ENCODE assay signal across 15 cellular contexts in genomic region chr11:47152126-47152952, GRCh38. TPM values are rescaled to one million over a fixed set of nuclear protein-coding genes. Genes with fewer than 3 reads are reported as not detected.
A peak's percentile ranks its signal among the peaks of the same experiment; 100 is the strongest.
DNase-seq lines count a peak whose midpoint lies in the region; ATAC-seq and TF ChIP-seq lines count a peak whose summit lies in the region.
"Had no signal": no experiment of that assay in that cellular context is flagged by ENCODE, and none has a peak within 500 bp of the region (broad histone marks: within the 10 kb centered on the region; RNA-seq: fewer than 3 reads in every experiment).

No MANE protein-coding gene starts in this region.

- H3K4me3 ChIP-seq in IMR-90 (ENCODE audit: insufficient read depth, low read depth, low read length) (no peak overlapping the region), adipocyte (ENCODE audit: low read length) (no peak overlapping the region), mesenchymal stem cell (ENCODE audit: insufficient read depth in 1 of 2, low read depth in 1 of 2, low read length in 2 of 2) (no peak overlapping the region)
- H3K4me3 ChIP-seq: coronary artery, Peyer's patch, sigmoid colon had no signal

- H2BK15ac ChIP-seq in IMR-90 (ENCODE audit: low read depth, low read length) (no peak overlapping the region), mesenchymal stem cell (ENCODE audit: low read depth, poor library complexity, severe bottlenecking) (peak overlapping the region; percentile 67)

- no peaks in the 10 kb centered on the region for H3K36me3 Mint-ChIP-seq in CD4-positive, alpha-beta T cell (ENCODE audit: low read depth)
- peaks cover 12% of the 10 kb centered on the region for H3K36me3 Mint-ChIP-seq in osteocyte (ENCODE audit: unreplicated experiment)
- H3K36me3 Mint-ChIP-seq: activated naive CD4-positive, alpha-beta T cell treated with anti-CD3 and anti-CD28 coated beads, Interleukin-2, amount 10 ng/mL, durations not matched to agents 7 days and 5 days had no signal

- H3K4ac ChIP-seq in IMR-90 (ENCODE audit: low read depth, low read length) (0 out of 2 replicates have a peak overlapping the region, but pooled peaks have one; percentile 33), mesenchymal stem cell (ENCODE audit: low read depth in 1 of 2, low read length in 2 of 2) (peak overlapping the region in 1 of 2 experiments; percentile 37)

- peak overlapping the region; percentile 39; the same call in 1 of the 2 replicates for H4K91ac ChIP-seq in IMR-90 (ENCODE audit: insufficient read depth, low read depth, low read length)
- peak overlapping the region; percentile 57 for H4K91ac ChIP-seq in mesenchymal stem cell (ENCODE audit: low read length)

- peaks cover 22% of the 10 kb centered on the region for H3K9me1 ChIP-seq in IMR-90 (ENCODE audit: insufficient read depth, low read length)

- no peak for ATAC-seq in CD4-positive, alpha-beta T cell (ENCODE audit: poor library complexity)
- peak; percentile 27 for ATAC-seq in IMR-90 (ENCODE audit: low read depth)
- no peak for ATAC-seq in omental fat pad (ENCODE audit: low FRiP score)

- no peak overlapping the region for H4K5ac ChIP-seq in IMR-90 (ENCODE audit: low read depth, low read length)

- H3K14ac ChIP-seq in IMR-90 (replicated peaks; ENCODE audit: low read depth, low read length) = peak overlapping the region; percentile 27; the same call in 1 of the 2 replicates
- H3K14ac ChIP-seq in mesenchymal stem cell (ENCODE audit: low read length in 2 of 2) = peak overlapping the region in 1 of 2 experiments; percentile 35

- H3K4me2 ChIP-seq in IMR-90 (ENCODE audit: low read depth, low read length) (no peak overlapping the region), mesenchymal stem cell (ENCODE audit: low read length, poor library complexity, severe bottlenecking) (no peak overlapping the region)

- no TSS peak for BruUV-seq in IMR-90 (replicated peaks; lab: Mats Ljungman, UMichigan)

- peak overlapping the region; percentile 7 for H3K27ac Mint-ChIP-seq in CD4-positive, alpha-beta T cell
- no peak overlapping the region for H3K27ac Mint-ChIP-seq in osteocyte (ENCODE audit: unreplicated experiment)

- peak overlapping the region; percentile 27 for H3K27ac ChIP-seq in CD4-positive, alpha-beta T cell (ENCODE audit: low read depth, low read length)
- no peak overlapping the region for H3K27ac ChIP-seq in IMR-90 (ENCODE audit: insufficient read depth, low read length)
- no peak overlapping the region for H3K27ac ChIP-seq in mesenchymal stem cell (ENCODE audit: low read length, poor library complexity, severe bottlenecking)
- H3K27ac ChIP-seq: coronary artery, Peyer's patch, sigmoid colon had no signal

- in situ Hi-C loops in IMR-90 (cut with MboI; ENCODE audit: low sequenced_read_pairs) = loop anchor here (5.0 to 10.0 kb wide), 2 partner anchors 238 to 265 kb away; partner anchors contain the start of gene LRP4

- H3K4me1 Mint-ChIP-seq in CD4-positive, alpha-beta T cell (ENCODE audit: low read depth) = peaks cover 33% of the 10 kb centered on the region
- peaks cover 28% of the 10 kb centered on the region for H3K4me1 Mint-ChIP-seq in osteocyte (ENCODE audit: unreplicated experiment)

- no peak overlapping the region for H3K56ac ChIP-seq in IMR-90 (ENCODE audit: extremely low read depth, insufficient read depth, low read length)

- H3K4me1 ChIP-seq in IMR-90 (ENCODE audit: control insufficient read depth, insufficient read depth, low read length) (peaks cover 14% of the 10 kb centered on the region), adipocyte (ENCODE audit: control insufficient read depth, insufficient read depth, low read length) (peaks cover 32% of the 10 kb centered on the region), mesenchymal stem cell (ENCODE audit: control insufficient read depth, insufficient read depth, low read depth, low read length) (peaks cover 18% of the 10 kb centered on the region)

- DNase-seq in CD4-positive, alpha-beta T cell = no peak
- DNase-seq in IMR-90 (peak; percentile 46), adipocyte (ENCODE audit: low read depth) (no peak), mesenchymal stem cell (peak; percentile 81), omental fat pad (ENCODE audit: low spot score) (no peak), osteocyte (ENCODE audit: extremely low spot score, unreplicated experiment) (no peak), GM03348 (ENCODE audit: low spot score) (no peak)
- no peak for DNase-seq in stimulated activated CD4-positive, alpha-beta T cell treated with anti-CD3 and anti-CD28 coated beads, Interleukin-1b, Interleukin-23, amount 100 ng/mL, for 48 hours

- H4K8ac ChIP-seq in IMR-90 (ENCODE audit: low read depth in 2 of 2, low read length in 2 of 2) (no peak overlapping the region), mesenchymal stem cell (ENCODE audit: low read length) (no peak overlapping the region)

- no peaks in the 10 kb centered on the region for H3K9me3 Mint-ChIP-seq in CD4-positive, alpha-beta T cell
- no peaks in the 10 kb centered on the region for H3K9me3 Mint-ChIP-seq in osteocyte (ENCODE audit: unreplicated experiment)
- H3K9me3 Mint-ChIP-seq: activated naive CD4-positive, alpha-beta T cell treated with anti-CD3 and anti-CD28 coated beads, Interleukin-2, amount 10 ng/mL, durations not matched to agents 7 days and 5 days; CD4-positive, alpha-beta memory T cell had no signal

- no peak for TF ChIP-seq CTCF in CD4-positive, alpha-beta T cell (IDR thresholded peaks at IDR 0.05)
- TF ChIP-seq CTCF in IMR-90 (conservative IDR thresholded peaks at IDR 0.05; ENCODE audit: low read depth, low read length) (no peak; the same call in 1 of the 2 replicates), omental fat pad (IDR thresholded peaks at IDR 0.05) (no peak), osteocyte (IDR thresholded peaks at IDR 0.05) (no peak)

- POLR2A ChIA-PET in CD4-positive, alpha-beta T cell (lab: Charles Lee) = interaction anchor here (0.9 to 1.0 kb wide), 2 partner anchors 11 to 35 kb away, joined by 3 to 4 read pairs; no protein-coding TSS in a partner anchor
- POLR2A ChIA-PET in IMR-90 (lab: Charles Lee; ENCODE audit: unreplicated experiment) = interaction anchor here (0.6 kb wide), 1 partner anchor 93 kb away, joined by 14 read pairs; no protein-coding TSS in a partner anchor

- H2BK12ac ChIP-seq in mesenchymal stem cell (ENCODE audit: low read length in 2 of 2) = peak overlapping the region; percentile 29 to 33

- H3K23ac ChIP-seq in IMR-90 (ENCODE audit: low read depth, low read length) (no peak overlapping the region), mesenchymal stem cell (ENCODE audit: low read length in 2 of 2) (no peak overlapping the region)

- H3K79me1 ChIP-seq in IMR-90 (ENCODE audit: low read depth in 1 of 2, low read length in 2 of 2) = peaks cover 0 to 5% of the 10 kb centered on the region in 2 experiments; a peak in 1 of 4 replicates
- H3K79me1 ChIP-seq in mesenchymal stem cell (replicated peaks; ENCODE audit: low read length, poor library complexity, severe bottlenecking) = peaks cover 2% of the 10 kb centered on the region

- H2BK5ac ChIP-seq in IMR-90 (ENCODE audit: low read depth, low read length, poor library complexity, severe bottlenecking) = no peak overlapping the region
- H2BK5ac ChIP-seq in mesenchymal stem cell (ENCODE audit: low read depth, low read length, poor library complexity, severe bottlenecking) = no peak overlapping the region

- no peaks in the 10 kb centered on the region for H3K27me3 Mint-ChIP-seq in CD4-positive, alpha-beta T cell
- no peaks in the 10 kb centered on the region for H3K27me3 Mint-ChIP-seq in osteocyte (ENCODE audit: unreplicated experiment)
- H3K27me3 Mint-ChIP-seq: activated naive CD4-positive, alpha-beta T cell treated with anti-CD3 and anti-CD28 coated beads, Interleukin-2, amount 10 ng/mL, durations not matched to agents 7 days and 5 days; CD4-positive, alpha-beta memory T cell had no signal

- no peak for TF ChIP-seq RAD21 in IMR-90 (IDR thresholded peaks at IDR 0.05; ENCODE audit: low read length)

- dilution Hi-C loops in IMR-90 (cut with HindIII; ENCODE audit: low sequenced_read_pairs, unreplicated experiment) = no loop called here

- no peak overlapping the region for H2AK9ac ChIP-seq in IMR-90 (replicated peaks; ENCODE audit: low read depth, low read length, poor library complexity)

- intact Hi-C loops in CD4-positive, alpha-beta T cell (cut with DNase I, micrococcal nuclease) = no loop called here
- intact Hi-C loops in IMR-90 (cut with micrococcal nuclease) = loop anchor here (5.0 kb wide), 1 partner anchor 325 kb away; no protein-coding TSS in a partner anchor

- H3K9ac ChIP-seq in IMR-90 (ENCODE audit: low read depth, low read length) (no peak overlapping the region), adipocyte (ENCODE audit: low read length) (peak overlapping the region; percentile 17), mesenchymal stem cell (ENCODE audit: low read length) (peak overlapping the region; percentile 46)

- 0 out of 2 replicates have a peak, but pooled peaks cover 6% of the 10 kb centered on the region for H4K20me1 ChIP-seq in IMR-90 (ENCODE audit: insufficient read depth, low read length)

- H2BK20ac ChIP-seq in IMR-90 (ENCODE audit: low read depth, low read length) = peak overlapping the region; percentile 57; the same call in 1 of the 2 replicates

- no peak overlapping the region; the same call in 1 of the 2 replicates for H2BK120ac ChIP-seq in IMR-90 (ENCODE audit: low read depth, low read length)
- no peak overlapping the region for H2BK120ac ChIP-seq in mesenchymal stem cell (ENCODE audit: low read depth, low read length)

- peak overlapping the region; percentile 64 for H2AFZ ChIP-seq in IMR-90 (replicated peaks; ENCODE audit: low read length, poor library complexity)
- no peak overlapping the region for H2AFZ ChIP-seq in mesenchymal stem cell (ENCODE audit: low read depth, low read length)

- H3K27me3 ChIP-seq in CD4-positive, alpha-beta T cell (ENCODE audit: control insufficient read depth, insufficient read depth, low read length) = no peaks in the 10 kb centered on the region
- H3K27me3 ChIP-seq in IMR-90 (ENCODE audit: control insufficient read depth, insufficient read depth, low read length) (no peaks in the 10 kb centered on the region), adipocyte (replicated peaks; ENCODE audit: control insufficient read depth, insufficient read depth, low read length) (no peaks in the 10 kb centered on the region), mesenchymal stem cell (ENCODE audit: control insufficient read depth in 1 of 2, insufficient read depth in 1 of 2, low read length in 2 of 2) (no peaks in the 10 kb centered on the region)
- H3K27me3 ChIP-seq: Peyer's patch, sigmoid colon had no signal

- no peaks in the 10 kb centered on the region for H3K9me3 ChIP-seq in CD4-positive, alpha-beta T cell (ENCODE audit: control insufficient read depth, low read length)
- no peaks in the 10 kb centered on the region for H3K9me3 ChIP-seq in IMR-90 (ENCODE audit: control insufficient read depth, insufficient read depth, low read length)
- H3K9me3 ChIP-seq in adipocyte (ENCODE audit: control insufficient read depth, low read length) = no peaks in the 10 kb centered on the region
- no peaks in the 10 kb centered on the region for H3K9me3 ChIP-seq in mesenchymal stem cell (ENCODE audit: control insufficient read depth, low read length)
- H3K9me3 ChIP-seq: Peyer's patch, sigmoid colon had no signal

- CTCF ChIA-PET in CD4-positive, alpha-beta T cell (lab: Charles Lee) = interaction anchor here (0.6 to 1.5 kb wide), 10 partner anchors 13 to 261 kb away, joined by 3 to 10 read pairs (median 4); partner anchors contain the start of gene CSTPP1
- CTCF ChIA-PET in IMR-90 (lab: Yijun Ruan, JAX) = interaction anchor here (0.6 to 2.6 kb wide), 24 partner anchors 10 to 294 kb away, joined by 3 to 19 read pairs (median 4); no protein-coding TSS in a partner anchor

- no peak for TF ChIP-seq POLR2A in IMR-90 (IDR thresholded peaks at IDR 0.05; ENCODE audit: low read depth, low read length)

- 72% methylated on average over 5 of the region's 16 CpGs; no CpG with 5 or more reads in 1 of the 2 experiments for WGBS in IMR-90 (ENCODE audit: extremely low coverage in 2 of 2, insufficient read length in 1 of 2), 2 experiments
- 81% methylated on average over 15 of the region's 16 CpGs for WGBS in mesenchymal stem cell

- H2AK5ac ChIP-seq in IMR-90 (ENCODE audit: low read depth, low read length) (peak overlapping the region; percentile 18; the same call in 1 of the 2 replicates), mesenchymal stem cell (ENCODE audit: low read length, severe bottlenecking) (no peak overlapping the region)

- no peak overlapping the region for H3K18ac ChIP-seq in IMR-90 (ENCODE audit: low read depth, low read length)
- H3K18ac ChIP-seq in mesenchymal stem cell (ENCODE audit: low read depth in 1 of 2, low read length in 2 of 2) = peak overlapping the region; percentile 18 to 68

- peaks cover 2% of the 10 kb centered on the region; the same call in 1 of the 2 replicates for H3K36me3 ChIP-seq in IMR-90 (ENCODE audit: control insufficient read depth, insufficient read depth, low read length)
- H3K36me3 ChIP-seq in adipocyte (ENCODE audit: control insufficient read depth, insufficient read depth, low read length, severe bottlenecking) = no peaks in the 10 kb centered on the region
- peaks cover 18 to 26% of the 10 kb centered on the region in 2 experiments for H3K36me3 ChIP-seq in mesenchymal stem cell (ENCODE audit: control insufficient read depth in 1 of 2, insufficient read depth in 2 of 2, low read depth in 1 of 2, low read length in 2 of 2)

- no peak overlapping the region for H3K4me3 Mint-ChIP-seq in CD4-positive, alpha-beta T cell
- H3K4me3 Mint-ChIP-seq in osteocyte (ENCODE audit: unreplicated experiment) = no peak overlapping the region
- H3K4me3 Mint-ChIP-seq: activated CD8-positive, alpha-beta T cell treated with anti-CD3 and anti-CD28 coated beads, Interleukin-2, amount 10 ng/mL, durations not matched to agents 7 days and 5 days; activated naive CD4-positive, alpha-beta T cell treated with anti-CD3 and anti-CD28 coated beads, Interleukin-2, amount 10 ng/mL, durations not matched to agents 7 days and 5 days had no signal

RNA-seq across cellular contexts. Expression of gene ARFGAP2, which starts 24.3 kb away (rescaled TPM):
- 100 to 1,000 TPM; 161 to 174 TPM for total RNA-seq in CD4-positive, alpha-beta T cell
- total RNA-seq in IMR-90 (2012; rRNA removed) (87.8 and 114 TPM in 2 replicates), omental fat pad (100 to 1,000 TPM in 3 of 4 donors, 10 to 100 TPM in 1; 82.3 to 179 (median 108) TPM), osteocyte (73.4 and 77.4 TPM in 2 replicates)
- 35.1 and 54.7 TPM in 2 replicates for polyA plus RNA-seq in IMR-90 (2012; rRNA removed)
- 39.1 and 42.9 TPM in 2 replicates for polyA plus RNA-seq in IMR-90 (2012; cell fraction: cytosol; rRNA removed)
- 145 and 146 TPM in 2 replicates for polyA plus RNA-seq in IMR-90 (2012; cell fraction: nucleus; rRNA removed; ENCODE audit: low replicate concordance)
- polyA plus RNA-seq in mesenchymal stem cell (2013, experiment 1 of 2) = 41.6 TPM
- polyA plus RNA-seq in mesenchymal stem cell (2013, experiment 2 of 2) = 39.9 TPM

RNA-seq across cellular contexts. Expression of gene PACSIN3, which starts 33.9 kb away (rescaled TPM):
- under 1 TPM in 1 of 2 experiments, not detected in 1; 0.27 TPM for total RNA-seq in CD4-positive, alpha-beta T cell
- total RNA-seq in IMR-90 (2012; rRNA removed) (18.9 and 19.2 TPM in 2 replicates), omental fat pad (10 to 100 TPM; 11.2 to 47.4 (median 16.8) TPM), osteocyte (90.3 and 93.3 TPM in 2 replicates)
- polyA plus RNA-seq in IMR-90 (2012; rRNA removed) = 21.1 and 24.5 TPM in 2 replicates
- 30.8 and 31.9 TPM in 2 replicates for polyA plus RNA-seq in IMR-90 (2012; cell fraction: cytosol; rRNA removed)
- 22.7 and 43.7 TPM in 2 replicates for polyA plus RNA-seq in IMR-90 (2012; cell fraction: nucleus; rRNA removed; ENCODE audit: low replicate concordance)
- 13.3 TPM for polyA plus RNA-seq in mesenchymal stem cell (2013, experiment 1 of 2)
- 13.7 TPM for polyA plus RNA-seq in mesenchymal stem cell (2013, experiment 2 of 2)
- total RNA-seq: mononuclear cell had no signal

Comparison
In these comparisons a context has a peak if more than half of its experiments do, and no peak if none do; other contexts are left out.
1. DNase-seq: peak in IMR-90 (single experiment) and mesenchymal stem cell (single experiment); none in CD4-positive, alpha-beta T cell (0 of 10), adipocyte (single experiment), omental fat pad (single experiment), osteocyte (single experiment), GM03348 (single experiment) and stimulated activated CD4-positive, alpha-beta T cell treated with anti-CD3 and anti-CD28 coated beads, Interleukin-1b, Interleukin-23, amount 100 ng/mL, for 48 hours (single experiment).
2. RNA of gene PACSIN3, which starts 33.9 kb away (total RNA-seq): 90.3 to 93.3 TPM in osteocyte, 11.2 to 47.4 TPM in omental fat pad and 18.9 to 19.2 TPM in IMR-90; 0.27 TPM in CD4-positive, alpha-beta T cell; every median in the first group is over 4 times any median in the second.